In the genomic region with DNA sequence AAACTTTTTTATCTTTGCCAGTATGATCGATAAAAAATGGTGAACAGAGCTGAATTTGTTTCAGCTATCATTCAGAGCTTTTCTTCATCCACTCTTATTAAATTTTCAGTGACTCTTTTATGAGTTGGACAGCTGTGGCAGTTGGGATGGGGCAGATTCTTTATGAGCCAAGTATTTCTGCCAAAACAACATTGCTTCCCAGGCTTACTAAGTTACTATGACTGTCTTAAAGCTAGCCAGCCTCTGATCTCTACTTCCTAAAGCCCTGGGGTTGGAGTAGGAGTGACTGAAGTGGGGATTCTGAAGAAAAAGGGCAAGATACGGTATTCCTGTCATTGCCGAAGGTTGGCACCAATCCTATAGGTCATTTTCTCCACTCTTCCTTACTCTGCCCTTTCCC, we compare ENCODE assay signal across 24 cellular contexts. TPM values are rescaled to one million over a fixed set of nuclear protein-coding genes. Genes with fewer than 3 reads are reported as not detected.
DNase-seq lines count a peak whose midpoint lies in the region; FAIRE-seq and TF ChIP-seq lines count a peak whose summit lies in the region.
"Had no signal": no experiment of that assay in that cellular context is flagged by ENCODE, and none has a peak within 500 bp of the region (broad histone marks: within the 10 kb centered on the region; RNA-seq: fewer than 3 reads in every experiment).

No MANE protein-coding gene starts in this region.

- CTCF ChIA-PET in RWPE1 (lab: Yijun Ruan, JAX), result no interaction called here

- H3K27ac ChIP-seq in astrocyte (ENCODE audit: low read depth, low read length), result no peak overlapping the region
- H3K27ac ChIP-seq in subcutaneous abdominal adipose tissue (ENCODE audit: low read depth, low read length), result peak overlapping the region; percentile 37
- no peak overlapping the region for H3K27ac ChIP-seq in RWPE1
- no peak overlapping the region for H3K27ac ChIP-seq in right atrium auricular region
- H3K27ac ChIP-seq: body of pancreas, neutrophil, upper lobe of right lung had no signal

- peak; percentile 76 for FAIRE-seq in astrocyte (lab: Jason Lieb, UNC)

- no peak overlapping the region for H3K4me2 ChIP-seq in astrocyte (ENCODE audit: low read length)

- H3K36me3 ChIP-seq in astrocyte (ENCODE audit: insufficient read depth, low read length) (peaks cover 17% of the 10 kb centered on the region), subcutaneous abdominal adipose tissue (ENCODE audit: control insufficient read depth in 5 of 5, insufficient read depth in 5 of 5, low read length in 5 of 5) (peaks cover 25 to 59% (median 32%) of the 10 kb centered on the region in 5 donors), right atrium auricular region (peaks cover 34% of the 10 kb centered on the region)

- H3K27ac Mint-ChIP-seq in astrocyte (ENCODE audit: unreplicated experiment), result no peak overlapping the region
- H3K27ac Mint-ChIP-seq: activated CD8-positive, alpha-beta T cell treated with anti-CD3 and anti-CD28 coated beads, Interleukin-2, amount 10 ng/mL, durations not matched to agents 7 days and 5 days; activated naive CD4-positive, alpha-beta T cell treated with anti-CD3 and anti-CD28 coated beads, Interleukin-2, amount 10 ng/mL, durations not matched to agents 7 days and 5 days had no signal

- no peaks in the 10 kb centered on the region for H3K27me3 Mint-ChIP-seq in astrocyte (ENCODE audit: low read depth, unreplicated experiment)
- H3K27me3 Mint-ChIP-seq: activated naive CD4-positive, alpha-beta T cell treated with anti-CD3 and anti-CD28 coated beads, Interleukin-2, amount 10 ng/mL, durations not matched to agents 7 days and 5 days; stimulated activated naive B cell treated with anti-CD40 and anti-IgM and Interleukin-4, amounts not matched to agents 10 μg/mL and 1 μg/mL and 100 μg/mL, for 72 hours had no signal

- H3K9ac ChIP-seq in astrocyte (ENCODE audit: low read length) (no peak overlapping the region), subcutaneous abdominal adipose tissue (ENCODE audit: low read length in 5 of 5) (peak overlapping the region in 3 of 5 donors; percentile 43 to 59 (median 55))

- peaks cover 5% of the 10 kb centered on the region for H4K20me1 ChIP-seq in astrocyte (ENCODE audit: insufficient read depth, low read length)

- no peak overlapping the region for H3K4me3 Mint-ChIP-seq in astrocyte (ENCODE audit: unreplicated experiment)
- H3K4me3 Mint-ChIP-seq: activated CD8-positive, alpha-beta T cell treated with anti-CD3 and anti-CD28 coated beads, Interleukin-2, amount 10 ng/mL, durations not matched to agents 7 days and 5 days; activated naive CD4-positive, alpha-beta T cell treated with anti-CD3 and anti-CD28 coated beads, Interleukin-2, amount 10 ng/mL, durations not matched to agents 7 days and 5 days; activated T-cell treated with anti-CD3 and anti-CD28 coated beads, Interleukin-2, amount 50 U/mL, for 4 hours; stimulated activated naive B cell treated with anti-CD40 and anti-IgM and Interleukin-4, amounts not matched to agents 10 μg/mL and 1 μg/mL and 100 μg/mL, for 72 hours had no signal

- H3K79me2 ChIP-seq in astrocyte (ENCODE audit: insufficient read depth, low read length), result no peaks in the 10 kb centered on the region

- DNase-seq in GM04504 (ENCODE audit: low read depth), result peak; percentile 45
- DNase-seq in astrocyte (ENCODE audit: low read depth), result peak; percentile 33
- peak; percentile 63 for DNase-seq in iris pigment epithelial cell (ENCODE audit: low read depth)
- DNase-seq in RWPE1 (ENCODE audit: low spot score), result no peak
- DNase-seq in right atrium auricular region (ENCODE audit: low spot score), result no peak
- DNase-seq in NCI-H146 treated with DMSO at 0.1 percent for 48 hours (lab: John Stamatoyannopoulos, UW; ENCODE audit: unreplicated experiment), result no peak
- DNase-seq: activated CD8-positive, alpha-beta T cell treated with anti-CD3 and anti-CD28 coated beads, Interleukin-2, amount 10 ng/mL, durations not matched to agents 7 days and 5 days; activated naive CD4-positive, alpha-beta T cell treated with anti-CD3 and anti-CD28 coated beads, Interleukin-2, amount 10 ng/mL, durations not matched to agents 7 days and 5 days; activated T-cell treated with anti-CD3 and anti-CD28 coated beads, Interleukin-2, amount 50 U/mL, for 4 hours; body of pancreas; dermis blood vessel endothelial cell; DMS 273 treated with DMSO at 0.1 percent for 48 hours; H7; MM.1S; mucosa of descending colon; NCI-H1436 treated with DMSO at 0.1 percent for 48 hours; NCI-H774; retina; stimulated activated naive B cell treated with anti-CD40 and anti-IgM and Interleukin-4, amounts not matched to agents 10 μg/mL and 1 μg/mL and 100 μg/mL, for 72 hours; T-helper 9 cell; upper lobe of right lung had no signal

- POLR2A ChIA-PET in RWPE1 (lab: Yijun Ruan, JAX; ENCODE audit: low non-redundant PET), result no interaction called here

- no peaks in the 10 kb centered on the region for H3K9me3 Mint-ChIP-seq in astrocyte (ENCODE audit: unreplicated experiment)
- H3K9me3 Mint-ChIP-seq: activated naive CD4-positive, alpha-beta T cell treated with anti-CD3 and anti-CD28 coated beads, Interleukin-2, amount 10 ng/mL, durations not matched to agents 7 days and 5 days; activated T-cell treated with anti-CD3 and anti-CD28 coated beads, Interleukin-2, amount 50 U/mL, for 4 hours; stimulated activated naive B cell treated with anti-CD40 and anti-IgM and Interleukin-4, amounts not matched to agents 10 μg/mL and 1 μg/mL and 100 μg/mL, for 72 hours had no signal

- H3K27me3 ChIP-seq in astrocyte (ENCODE audit: insufficient read depth, low read length) (no peaks in the 10 kb centered on the region), subcutaneous abdominal adipose tissue (ENCODE audit: control insufficient read depth in 5 of 5, insufficient read depth in 4 of 5, low read length in 5 of 5) (no peaks in the 10 kb centered on the region), right atrium auricular region (no peaks in the 10 kb centered on the region)
- H3K27me3 ChIP-seq: body of pancreas, neutrophil, upper lobe of right lung had no signal

- H3K4me1 ChIP-seq in astrocyte (ENCODE audit: insufficient read depth, low read length) (peaks cover 8% of the 10 kb centered on the region), subcutaneous abdominal adipose tissue (ENCODE audit: control insufficient read depth in 5 of 5, insufficient read depth in 5 of 5, low read length in 5 of 5) (peaks cover 0 to 15% (median 12%) of the 10 kb centered on the region in 5 donors), right atrium auricular region (no peaks in the 10 kb centered on the region)
- H3K4me1 ChIP-seq: body of pancreas, upper lobe of right lung had no signal

- H3K36me3 Mint-ChIP-seq in astrocyte (ENCODE audit: low read depth, unreplicated experiment), result peaks cover 8% of the 10 kb centered on the region

- TF ChIP-seq CTCF in astrocyte (IDR thresholded peaks at IDR 0.05; ENCODE audit: insufficient read depth, low read depth, low read length), result no peak
- TF ChIP-seq CTCF in RWPE1 (conservative IDR thresholded peaks at IDR 0.05; ENCODE audit: low read depth), result no peak
- no peak for TF ChIP-seq CTCF in right atrium auricular region (IDR thresholded peaks at IDR 0.05)

- no peak overlapping the region for H2AFZ ChIP-seq in astrocyte (ENCODE audit: low read depth, low read length)

- H3K4me1 Mint-ChIP-seq in astrocyte (ENCODE audit: low read depth, unreplicated experiment), result no peaks in the 10 kb centered on the region
- H3K4me1 Mint-ChIP-seq: activated naive CD4-positive, alpha-beta T cell treated with anti-CD3 and anti-CD28 coated beads, Interleukin-2, amount 10 ng/mL, durations not matched to agents 7 days and 5 days had no signal

- H3K4me3 ChIP-seq in astrocyte (ENCODE audit: insufficient read depth, low read depth, low read length), result no peak overlapping the region
- H3K4me3 ChIP-seq in subcutaneous abdominal adipose tissue (ENCODE audit: low read depth in 1 of 5, low read length in 5 of 5), result peak overlapping the region in 1 of 5 donors; percentile 32
- no peak overlapping the region for H3K4me3 ChIP-seq in right atrium auricular region
- H3K4me3 ChIP-seq: body of pancreas, mucosa of descending colon, upper lobe of right lung had no signal

- H3K9me3 ChIP-seq in astrocyte (ENCODE audit: insufficient read depth, low read depth, low read length) (no peaks in the 10 kb centered on the region), subcutaneous abdominal adipose tissue (ENCODE audit: control insufficient read depth in 5 of 5, low read length in 5 of 5) (no peaks in the 10 kb centered on the region), right atrium auricular region (no peaks in the 10 kb centered on the region)
- H3K9me3 ChIP-seq: body of pancreas, mucosa of descending colon, neutrophil, upper lobe of right lung had no signal

RNA-seq across cellular contexts. Expression of gene RPP30, which starts 12.6 kb away (rescaled TPM):
- 24.9 and 32.0 TPM in 2 replicates for total RNA-seq in astrocyte
- total RNA-seq in right atrium auricular region, result 10 to 100 TPM; 23.3 to 24.6 TPM

RNA-seq across cellular contexts. Expression of gene HTR7, which starts 26.6 kb away (rescaled TPM):
- total RNA-seq in astrocyte (0.72 and 0.89 TPM in 2 replicates), right atrium auricular region (under 1 TPM; 0.31 to 0.33 TPM)
- total RNA-seq: activated CD8-positive, alpha-beta T cell treated with anti-CD3 and anti-CD28 coated beads, Interleukin-2, amount 10 ng/mL, durations not matched to agents 7 days and 5 days; activated T-cell treated with anti-CD3 and anti-CD28 coated beads, Interleukin-2, amount 50 U/mL, for 4 hours; body of pancreas; dermis blood vessel endothelial cell had no signal

RNA-seq across cellular contexts. Expression of gene ANKRD1, which starts 36.5 kb away (rescaled TPM):
- 841 and 913 TPM in 2 replicates for total RNA-seq in astrocyte
- 1,000 to 10,000 TPM; 3,842 to 8,672 TPM for total RNA-seq in right atrium auricular region
- total RNA-seq: activated CD8-positive, alpha-beta T cell treated with anti-CD3 and anti-CD28 coated beads, Interleukin-2, amount 10 ng/mL, durations not matched to agents 7 days and 5 days; activated T-cell treated with anti-CD3 and anti-CD28 coated beads, Interleukin-2, amount 50 U/mL, for 4 hours; left lobe of liver had no signal

Comparison
In these comparisons a context has a peak if more than half of its experiments do, and no peak if none do; other contexts are left out.
1. DNase-seq: peak in GM04504 (single experiment), astrocyte (single experiment) and iris pigment epithelial cell (single experiment); none in RWPE1 (single experiment), right atrium auricular region (single experiment) and NCI-H146 treated with DMSO at 0.1 percent for 48 hours (single experiment).